In genomic region chr12:19850341-19851065, GRCh38 we compare ENCODE assay signal across 14 cellular contexts.
DNase-seq lines count a peak whose midpoint lies in the region; ATAC-seq and TF ChIP-seq lines count a peak whose summit lies in the region.
"Had no signal": no experiment of that assay in that cellular context is flagged by ENCODE, and none has a peak within 500 bp of the region (broad histone marks: within the 10 kb centered on the region; RNA-seq: fewer than 3 reads in every experiment).

No MANE protein-coding gene starts in this region.

- no peak for ATAC-seq in activated CD4-positive, alpha-beta T cell treated with anti-CD3 and anti-CD28 coated beads for 36 hours
- ATAC-seq: left ventricle myocardium superior had no signal

- no peak for DNase-seq in breast epithelium (ENCODE audit: low spot score in 2 of 2)
- no peak for DNase-seq in MCF 10A (ENCODE audit: unreplicated experiment)
- DNase-seq in esophagus muscularis mucosa (ENCODE audit: extremely low spot score) = no peak
- no peak for DNase-seq in nephron progenitor cell
- DNase-seq in uterus = peak; percentile 40 to 45
- no peak for DNase-seq in activated CD4-positive, alpha-beta T cell treated with anti-CD3 and anti-CD28 coated beads for 36 hours
- no peak for DNase-seq in GOT3 (lab: John Stamatoyannopoulos, UW)
- DNase-seq in H9 = no peak
- DNase-seq: ACHN; activated CD4-positive, alpha-beta T cell treated with anti-CD3 and anti-CD28 coated beads, Interleukin-2, amount 50 U/mL, for 1 hour; activated gamma-delta T cell treated with Interleukin-2 at 50 U/mL for 16 hours; DMS153; left ventricle myocardium superior had no signal

- no peaks in the 10 kb centered on the region for H3K79me2 ChIP-seq in H9 (ENCODE audit: insufficient read depth, low read length)

- no peak overlapping the region for H3K4me3 Mint-ChIP-seq in MCF 10A (ENCODE audit: unreplicated experiment)
- no peak overlapping the region for H3K4me3 Mint-ChIP-seq in nephron progenitor cell
- H3K4me3 Mint-ChIP-seq in activated CD4-positive, alpha-beta T cell treated with anti-CD3 and anti-CD28 coated beads for 36 hours = no peak overlapping the region
- H3K4me3 Mint-ChIP-seq in H9 = no peak overlapping the region

- CTCF ChIA-PET in MCF 10A (lab: Yijun Ruan, JAX) = no interaction called here
- CTCF ChIA-PET in activated CD4-positive, alpha-beta T cell treated with anti-CD3 and anti-CD28 coated beads for 36 hours (lab: Charles Lee) = no interaction called here

- H3K4me3 ChIP-seq in breast epithelium (no peak overlapping the region), esophagus muscularis mucosa (no peak overlapping the region), uterus (no peak overlapping the region)
- H3K4me3 ChIP-seq: dorsolateral prefrontal cortex had no signal

- no peak overlapping the region for H2AK5ac ChIP-seq in H9 (ENCODE audit: insufficient read length, low read length)

- H2BK120ac ChIP-seq in H9 (ENCODE audit: low read depth, low read length, poor library complexity, severe bottlenecking) = no peak overlapping the region

- H3K79me1 ChIP-seq in H9 (ENCODE audit: insufficient read depth, low read depth, low read length, poor library complexity, severe bottlenecking) = no peaks in the 10 kb centered on the region

- no peak overlapping the region for H2BK20ac ChIP-seq in H9 (ENCODE audit: low read depth, low read length, poor library complexity, severe bottlenecking)

- H3K27ac Mint-ChIP-seq in MCF 10A (ENCODE audit: low read depth, unreplicated experiment) (no peak overlapping the region), nephron progenitor cell (peak overlapping the region; percentile 33), H9 (no peak overlapping the region)
- no peak overlapping the region for H3K27ac Mint-ChIP-seq in activated CD4-positive, alpha-beta T cell treated with anti-CD3 and anti-CD28 coated beads for 36 hours

- no peaks in the 10 kb centered on the region for H3K4me1 ChIP-seq in breast epithelium
- peaks cover 0 to 29% (median 23%) of the 10 kb centered on the region in 4 donors for H3K4me1 ChIP-seq in esophagus muscularis mucosa
- H3K4me1 ChIP-seq in uterus = peaks cover 0 to 8% of the 10 kb centered on the region in 2 donors
- no peaks in the 10 kb centered on the region for H3K4me1 ChIP-seq in H9 (ENCODE audit: insufficient read depth, low read length)

- H2BK15ac ChIP-seq in H9 (ENCODE audit: low read depth, low read length) = no peak overlapping the region

- TF ChIP-seq POLR2A in breast epithelium (IDR thresholded peaks at IDR 0.05) (no peak), esophagus muscularis mucosa (IDR thresholded peaks at IDR 0.05; ENCODE audit: low read depth) (no peak), uterus (IDR thresholded peaks at IDR 0.05) (no peak)

- H2BK12ac ChIP-seq in H9 (ENCODE audit: insufficient read length, low read depth, low read length) = no peak overlapping the region

- H2BK5ac ChIP-seq in H9 (ENCODE audit: insufficient read length, low read length) = no peak overlapping the region

- H3K4ac ChIP-seq in H9 (ENCODE audit: low read depth, low read length) = no peak overlapping the region

- H3K23ac ChIP-seq in H9 (ENCODE audit: insufficient read length, low read depth, low read length) = no peak overlapping the region

- peaks cover 6% of the 10 kb centered on the region for H3K36me3 Mint-ChIP-seq in MCF 10A (ENCODE audit: insufficient read depth, unreplicated experiment)
- no peaks in the 10 kb centered on the region for H3K36me3 Mint-ChIP-seq in nephron progenitor cell (ENCODE audit: low read depth)
- no peaks in the 10 kb centered on the region for H3K36me3 Mint-ChIP-seq in activated CD4-positive, alpha-beta T cell treated with anti-CD3 and anti-CD28 coated beads for 36 hours (ENCODE audit: low read depth)
- peaks cover 0 to 4% (median 0%) of the 10 kb centered on the region in 3 experiments; a peak in 1 of 7 replicates for H3K36me3 Mint-ChIP-seq in H9 (ENCODE audit: insufficient read depth in 1 of 3, low read depth in 3 of 3)

- H3K9me3 Mint-ChIP-seq in MCF 10A (ENCODE audit: unreplicated experiment) (peaks cover 4% of the 10 kb centered on the region), nephron progenitor cell (peaks cover 32% of the 10 kb centered on the region), H9 (peaks cover under 1 to 3% of the 10 kb centered on the region in 2 experiments; a peak in 2 of 5 replicates)
- H3K9me3 Mint-ChIP-seq in activated CD4-positive, alpha-beta T cell treated with anti-CD3 and anti-CD28 coated beads for 36 hours (ENCODE audit: low read depth) = no peaks in the 10 kb centered on the region

- H3K9me3 ChIP-seq in breast epithelium (peaks cover 0 to 10% of the 10 kb centered on the region in 2 donors), esophagus muscularis mucosa (peaks cover 0 to 14% (median 10%) of the 10 kb centered on the region in 4 donors), uterus (no peaks in the 10 kb centered on the region), H9 (ENCODE audit: control insufficient read depth, low read depth, low read length) (no peaks in the 10 kb centered on the region)

- H3T11ph ChIP-seq in H9 (ENCODE audit: low read length) = no peak overlapping the region

- H4K91ac ChIP-seq in H9 (ENCODE audit: insufficient read length, low read depth, low read length) = no peak overlapping the region

- no peak overlapping the region for H4K8ac ChIP-seq in H9 (replicated peaks; ENCODE audit: insufficient read length, low read depth, low read length)

- no peak overlapping the region for H2AFZ ChIP-seq in H9 (ENCODE audit: low read length)

- TF ChIP-seq CTCF in breast epithelium (IDR thresholded peaks at IDR 0.05) (no peak), MCF 10A (IDR thresholded peaks at IDR 0.05; ENCODE audit: unreplicated experiment) (no peak), esophagus muscularis mucosa (IDR thresholded peaks at IDR 0.05) (no peak), nephron progenitor cell (IDR thresholded peaks at IDR 0.05) (no peak), uterus (IDR thresholded peaks at IDR 0.05) (no peak), H9 (conservative IDR thresholded peaks at IDR 0.05) (no peak)

- no peak overlapping the region for H4K5ac ChIP-seq in H9 (ENCODE audit: insufficient read length, low read depth, low read length)

- H3K27me3 ChIP-seq in breast epithelium (no peaks in the 10 kb centered on the region), esophagus muscularis mucosa (no peaks in the 10 kb centered on the region), uterus (no peaks in the 10 kb centered on the region), H9 (ENCODE audit: insufficient read depth, low read length) (no peaks in the 10 kb centered on the region)
- H3K27me3 ChIP-seq: dorsolateral prefrontal cortex had no signal

- no peaks in the 10 kb centered on the region for H3K27me3 Mint-ChIP-seq in MCF 10A (ENCODE audit: insufficient read depth, unreplicated experiment)
- no peaks in the 10 kb centered on the region for H3K27me3 Mint-ChIP-seq in nephron progenitor cell (ENCODE audit: low read depth, poor library complexity)
- H3K27me3 Mint-ChIP-seq in activated CD4-positive, alpha-beta T cell treated with anti-CD3 and anti-CD28 coated beads for 36 hours = no peaks in the 10 kb centered on the region
- no peaks in the 10 kb centered on the region for H3K27me3 Mint-ChIP-seq in H9 (ENCODE audit: low read depth)

- H3K18ac ChIP-seq in H9 (ENCODE audit: insufficient read length, low read depth, low read length) = no peak overlapping the region

- H3K4me2 ChIP-seq in H9 (ENCODE audit: insufficient read depth, insufficient read length, low read length) = no peak overlapping the region

- WGBS in esophagus muscularis mucosa = 65% methylated on average over 11 of the region's 11 CpGs
- WGBS in H9 (ENCODE audit: extremely low coverage, insufficient read length, low lambda C conversion rate) = no CpG with 5 or more reads among the region's 11 CpGs

- H3K23me2 ChIP-seq in H9 (ENCODE audit: insufficient read length, low read depth, low read length, poor library complexity, severe bottlenecking) = no peaks in the 10 kb centered on the region

- POLR2A ChIA-PET in MCF 10A (lab: Yijun Ruan, JAX) = no interaction called here
- POLR2A ChIA-PET in activated CD4-positive, alpha-beta T cell treated with anti-CD3 and anti-CD28 coated beads for 36 hours (lab: Charles Lee) = no interaction called here

- H3K14ac ChIP-seq in H9 (ENCODE audit: insufficient read depth, low read length) = no peak overlapping the region

- TF ChIP-seq EP300 in esophagus muscularis mucosa (IDR thresholded peaks at IDR 0.05) = no peak

- H3K27ac ChIP-seq in breast epithelium = peak overlapping the region; percentile 27 to 66
- peak overlapping the region; percentile 23 to 35 (median 28) for H3K27ac ChIP-seq in esophagus muscularis mucosa (replicated peaks in 1 of 4)
- H3K27ac ChIP-seq in uterus = peak overlapping the region; percentile 68 to 87
- no peak overlapping the region for H3K27ac ChIP-seq in H9 (ENCODE audit: insufficient read length, low read depth, low read length)

- H3K56ac ChIP-seq in H9 (ENCODE audit: insufficient read length, low read depth, low read length) = no peak overlapping the region

- H3K9ac ChIP-seq in H9 (ENCODE audit: extremely low read depth, insufficient read length, low read length) = no peak overlapping the region

- no peaks in the 10 kb centered on the region for H4K20me1 ChIP-seq in H9 (ENCODE audit: control insufficient read depth, insufficient read depth, insufficient read length)

- BruUV-seq in MCF 10A (replicated peaks; lab: Mats Ljungman, UMichigan) = no TSS peak

- no peaks in the 10 kb centered on the region for H3K36me3 ChIP-seq in breast epithelium
- no peaks in the 10 kb centered on the region for H3K36me3 ChIP-seq in esophagus muscularis mucosa
- no peaks in the 10 kb centered on the region for H3K36me3 ChIP-seq in uterus

- intact Hi-C loops in breast epithelium (cut with DNase I; ENCODE audit: low total_unique reads) (no loop called here), MCF 10A (cut with micrococcal nuclease) (no loop called here), esophagus muscularis mucosa (cut with DNase I) (no loop called here), uterus (cut with DNase I; ENCODE audit: low total_unique reads) (no loop called here)
- intact Hi-C loops in activated CD4-positive, alpha-beta T cell treated with anti-CD3 and anti-CD28 coated beads for 36 hours (cut with DNase I, micrococcal nuclease) = no loop called here

- H3K4me1 Mint-ChIP-seq in MCF 10A (ENCODE audit: insufficient read depth, unreplicated experiment) (peaks cover 8% of the 10 kb centered on the region), nephron progenitor cell (peaks cover 27% of the 10 kb centered on the region), H9 (peaks cover 0 to 6% of the 10 kb centered on the region in 2 experiments; a peak in 2 of 4 replicates)
- peaks cover 17% of the 10 kb centered on the region for H3K4me1 Mint-ChIP-seq in activated CD4-positive, alpha-beta T cell treated with anti-CD3 and anti-CD28 coated beads for 36 hours

Comparison
In these comparisons a context has a peak if more than half of its experiments do, and no peak if none do; other contexts are left out.
1. DNase-seq: peak in uterus (2 of 2); none in breast epithelium (0 of 2), MCF 10A (single experiment), esophagus muscularis mucosa (single experiment), nephron progenitor cell (single experiment), activated CD4-positive, alpha-beta T cell treated with anti-CD3 and anti-CD28 coated beads for 36 hours (single experiment), GOT3 (single experiment) and H9 (single experiment).